ENCODE assay signal across 18 cellular contexts in genomic region chr12:33437598-33437997, GRCh38. TPM values are rescaled to one million over a fixed set of nuclear protein-coding genes. Genes with fewer than 3 reads are reported as not detected.
"Had no signal": no experiment of that assay in that cellular context is flagged by ENCODE, and none has a peak within 500 bp of the region (broad histone marks: within the 10 kb centered on the region; RNA-seq: fewer than 3 reads in every experiment).

No MANE protein-coding gene starts in this region.

- ATAC-seq: left lung; right lobe of liver; stimulated activated naive B cell treated with anti-CD40 and anti-IgM and Interleukin-4, amounts not matched to agents 10 μg/mL and 1 μg/mL and 100 μg/mL, for 72 hours had no signal

- DNase-seq: activated CD4-positive, alpha-beta memory T cell treated with anti-CD3 and anti-CD28 coated beads for 36 hours; activated CD4-positive, alpha-beta T cell treated with anti-CD3 and anti-CD28 coated beads for 1 hour; activated gamma-delta T cell; activated T-cell treated with anti-CD3 and anti-CD28 coated beads, Interleukin-2, amount 50 U/mL, for 48 hours; amygdala; esophagus squamous epithelium; foreskin fibroblast; glutamatergic neuron; right lobe of liver; stimulated activated CD4-positive, alpha-beta T cell treated with anti-CD3 and anti-CD28 coated beads, Interleukin-2, amount 100 ng/mL, for 24 hours; stimulated activated naive B cell treated with anti-CD40 and anti-IgM and Interleukin-4, amounts not matched to agents 10 μg/mL and 1 μg/mL and 100 μg/mL, for 72 hours; substantia nigra had no signal

- H3K36me3 Mint-ChIP-seq: activated naive CD8-positive, alpha-beta T cell; stimulated activated naive B cell treated with anti-CD40 and anti-IgM and Interleukin-4, amounts not matched to agents 10 μg/mL and 1 μg/mL and 100 μg/mL, for 72 hours had no signal

- H3K4me3 ChIP-seq: left lung, upper lobe of left lung had no signal

- H3K4me3 Mint-ChIP-seq: activated CD4-positive, alpha-beta memory T cell treated with anti-CD3 and anti-CD28 coated beads for 36 hours; activated naive CD8-positive, alpha-beta T cell; memory B cell; stimulated activated naive B cell treated with anti-CD40 and anti-IgM and Interleukin-4, amounts not matched to agents 10 μg/mL and 1 μg/mL and 100 μg/mL, for 72 hours; T-helper 2 cell treated with Interferon-gamma antibody and Interleukin-4, amounts not matched to agents 5 μg/mL and 100 μg/mL, for 36 hours had no signal

- H3K27ac ChIP-seq: esophagus squamous epithelium, left lung, right lobe of liver, upper lobe of left lung had no signal

- H3K27ac Mint-ChIP-seq: activated CD4-positive, alpha-beta memory T cell treated with anti-CD3 and anti-CD28 coated beads for 36 hours; activated naive CD8-positive, alpha-beta T cell; memory B cell; stimulated activated naive B cell treated with anti-CD40 and anti-IgM and Interleukin-4, amounts not matched to agents 10 μg/mL and 1 μg/mL and 100 μg/mL, for 72 hours; T-helper 2 cell treated with Interferon-gamma antibody and Interleukin-4, amounts not matched to agents 5 μg/mL and 100 μg/mL, for 36 hours had no signal

- H3K9me3 Mint-ChIP-seq: activated CD4-positive, alpha-beta memory T cell treated with anti-CD3 and anti-CD28 coated beads for 36 hours; memory B cell; stimulated activated naive B cell treated with anti-CD40 and anti-IgM and Interleukin-4, amounts not matched to agents 10 μg/mL and 1 μg/mL and 100 μg/mL, for 72 hours; T-helper 2 cell treated with Interferon-gamma antibody and Interleukin-4, amounts not matched to agents 5 μg/mL and 100 μg/mL, for 36 hours had no signal

- H3K4me1 ChIP-seq: right lobe of liver had no signal

- H3K9me3 ChIP-seq: esophagus squamous epithelium, left lung, right lobe of liver, upper lobe of left lung had no signal

- H3K36me3 ChIP-seq: esophagus squamous epithelium, left lung, right lobe of liver, upper lobe of left lung had no signal

RNA-seq across cellular contexts. Expression of gene SYT10, which starts 2.0 kb away (rescaled TPM):
- total RNA-seq: activated CD4-positive, alpha-beta memory T cell treated with anti-CD3 and anti-CD28 coated beads for 36 hours; chondrocyte; esophagus squamous epithelium; left lung had no signal
